Comparison of ENCODE assay signal across 1 cellular context in the genomic region with DNA sequence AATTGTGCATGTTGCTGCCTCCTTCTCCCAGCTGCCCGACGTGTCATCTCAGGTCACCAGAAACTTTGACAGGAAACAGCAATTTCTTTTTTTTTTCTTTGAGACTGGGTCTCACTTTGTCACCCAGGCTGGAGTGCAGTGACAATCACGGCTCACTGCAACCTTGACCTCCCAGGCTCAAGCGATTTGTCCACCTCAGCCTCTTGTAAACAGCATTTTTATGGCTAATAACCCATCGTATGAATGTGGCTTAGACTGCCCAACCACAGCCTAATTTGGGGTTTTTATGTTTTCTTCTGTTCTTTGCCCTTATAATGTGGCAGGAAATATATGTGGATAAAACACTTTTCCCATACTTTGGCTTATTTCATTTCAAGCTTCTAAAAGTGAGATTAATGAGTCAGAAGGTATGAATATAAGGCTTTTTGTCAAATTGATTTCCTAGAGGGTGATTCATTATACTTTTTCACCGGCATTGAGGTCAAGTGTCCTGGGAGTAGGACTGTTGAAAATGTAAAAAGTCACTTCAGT.
TF ChIP-seq lines count a peak whose summit lies in the region.

No MANE protein-coding gene starts in this region.

TF ChIP-seq in GM12878, 131 proteins besides CTCF, POLR2A, EP300 and RAD21 (continued from another document and continues in another):
- TF ChIP-seq, protein P1, sequence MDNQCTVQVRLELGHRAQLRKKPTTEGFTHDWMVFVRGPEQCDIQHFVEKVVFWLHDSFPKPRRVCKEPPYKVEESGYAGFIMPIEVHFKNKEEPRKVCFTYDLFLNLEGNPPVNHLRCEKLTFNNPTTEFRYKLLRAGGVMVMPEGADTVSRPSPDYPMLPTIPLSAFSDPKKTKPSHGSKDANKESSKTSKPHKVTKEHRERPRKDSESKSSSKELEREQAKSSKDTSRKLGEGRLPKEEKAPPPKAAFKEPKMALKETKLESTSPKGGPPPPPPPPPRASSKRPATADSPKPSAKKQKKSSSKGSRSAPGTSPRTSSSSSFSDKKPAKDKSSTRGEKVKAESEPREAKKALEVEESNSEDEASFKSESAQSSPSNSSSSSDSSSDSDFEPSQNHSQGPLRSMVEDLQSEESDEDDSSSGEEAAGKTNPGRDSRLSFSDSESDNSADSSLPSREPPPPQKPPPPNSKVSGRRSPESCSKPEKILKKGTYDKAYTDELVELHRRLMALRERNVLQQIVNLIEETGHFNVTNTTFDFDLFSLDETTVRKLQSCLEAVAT (IDR thresholded peaks at IDR 0.05), result peak; percentile 78
- TF ChIP-seq SMC3 (IDR thresholded peaks at IDR 0.05; ENCODE audit: borderline replicate concordance, low read length), result no peak
- TF ChIP-seq CHD1 (IDR thresholded peaks at IDR 0.05; ENCODE audit: low read depth, low read length), result no peak
- TF ChIP-seq REST (IDR thresholded peaks at IDR 0.05; ENCODE audit: low read depth, low read length), result no peak
- TF ChIP-seq PBX3 (IDR thresholded peaks at IDR 0.05; ENCODE audit: insufficient replicate concordance, low read depth, low read length), result no peak
- 0 out of 2 replicates have a peak, but pooled peaks have one; percentile 32 for TF ChIP-seq HDGF (IDR thresholded peaks at IDR 0.05)
- TF ChIP-seq, protein P2, sequence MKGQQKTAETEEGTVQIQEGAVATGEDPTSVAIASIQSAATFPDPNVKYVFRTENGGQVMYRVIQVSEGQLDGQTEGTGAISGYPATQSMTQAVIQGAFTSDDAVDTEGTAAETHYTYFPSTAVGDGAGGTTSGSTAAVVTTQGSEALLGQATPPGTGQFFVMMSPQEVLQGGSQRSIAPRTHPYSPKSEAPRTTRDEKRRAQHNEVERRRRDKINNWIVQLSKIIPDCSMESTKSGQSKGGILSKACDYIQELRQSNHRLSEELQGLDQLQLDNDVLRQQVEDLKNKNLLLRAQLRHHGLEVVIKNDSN (IDR thresholded peaks at IDR 0.05; ENCODE audit: borderline replicate concordance, extremely low read length, insufficient read depth, low read depth, low read length), result no peak
- TF ChIP-seq SIX5 (IDR thresholded peaks at IDR 0.05; ENCODE audit: low read depth, low read length, severe bottlenecking), result no peak
- TF ChIP-seq NKRF (conservative IDR thresholded peaks at IDR 0.05), result no peak
- no peak for TF ChIP-seq WRNIP1 (IDR thresholded peaks at IDR 0.05; ENCODE audit: borderline replicate concordance, low read depth, low read length)
- no peak for TF ChIP-seq SREBF2 (IDR thresholded peaks at IDR 0.05; ENCODE audit: low read length)
- peak; percentile 57 for TF ChIP-seq SMAD1 (IDR thresholded peaks at IDR 0.05; ENCODE audit: low read depth, partially characterized antibody)
- TF ChIP-seq YBX1 (IDR thresholded peaks at IDR 0.05), result no peak
- no peak for TF ChIP-seq USF2 (IDR thresholded peaks at IDR 0.05; ENCODE audit: borderline replicate concordance, low read depth, low read length)
- TF ChIP-seq RELA (IDR thresholded peaks at IDR 0.05; ENCODE audit: borderline replicate concordance, partially characterized antibody), result no peak
- TF ChIP-seq, protein P3, sequence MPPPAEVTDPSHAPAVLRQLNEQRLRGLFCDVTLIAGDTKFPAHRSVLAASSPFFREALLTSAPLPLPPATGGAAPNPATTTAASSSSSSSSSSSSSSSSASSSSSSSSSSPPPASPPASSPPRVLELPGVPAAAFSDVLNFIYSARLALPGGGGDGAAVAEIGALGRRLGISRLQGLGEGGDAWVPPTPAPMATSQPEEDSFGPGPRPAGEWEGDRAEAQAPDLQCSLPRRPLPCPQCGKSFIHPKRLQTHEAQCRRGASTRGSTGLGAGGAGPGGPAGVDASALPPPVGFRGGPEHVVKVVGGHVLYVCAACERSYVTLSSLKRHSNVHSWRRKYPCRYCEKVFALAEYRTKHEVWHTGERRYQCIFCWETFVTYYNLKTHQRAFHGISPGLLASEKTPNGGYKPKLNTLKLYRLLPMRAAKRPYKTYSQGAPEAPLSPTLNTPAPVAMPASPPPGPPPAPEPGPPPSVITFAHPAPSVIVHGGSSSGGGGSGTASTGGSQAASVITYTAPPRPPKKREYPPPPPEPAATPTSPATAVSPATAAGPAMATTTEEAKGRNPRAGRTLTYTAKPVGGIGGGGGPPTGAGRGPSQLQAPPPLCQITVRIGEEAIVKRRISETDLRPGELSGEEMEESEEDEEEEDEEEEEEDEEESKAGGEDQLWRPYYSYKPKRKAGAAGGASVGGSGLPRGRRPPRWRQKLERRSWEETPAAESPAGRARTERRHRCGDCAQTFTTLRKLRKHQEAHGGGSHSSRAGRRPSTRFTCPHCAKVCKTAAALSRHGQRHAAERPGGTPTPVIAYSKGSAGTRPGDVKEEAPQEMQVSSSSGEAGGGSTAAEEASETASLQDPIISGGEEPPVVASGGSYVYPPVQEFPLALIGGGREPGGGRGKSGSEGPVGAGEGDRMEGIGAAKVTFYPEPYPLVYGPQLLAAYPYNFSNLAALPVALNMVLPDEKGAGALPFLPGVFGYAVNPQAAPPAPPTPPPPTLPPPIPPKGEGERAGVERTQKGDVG (CRISPR knock-in tag; IDR thresholded peaks at IDR 0.05), result no peak
- TF ChIP-seq BACH1 (IDR thresholded peaks at IDR 0.05; ENCODE audit: borderline replicate concordance), result no peak
- TF ChIP-seq STAT3 (IDR thresholded peaks at IDR 0.05; ENCODE audit: low read depth, low read length), result no peak
- TF ChIP-seq, protein P4, sequence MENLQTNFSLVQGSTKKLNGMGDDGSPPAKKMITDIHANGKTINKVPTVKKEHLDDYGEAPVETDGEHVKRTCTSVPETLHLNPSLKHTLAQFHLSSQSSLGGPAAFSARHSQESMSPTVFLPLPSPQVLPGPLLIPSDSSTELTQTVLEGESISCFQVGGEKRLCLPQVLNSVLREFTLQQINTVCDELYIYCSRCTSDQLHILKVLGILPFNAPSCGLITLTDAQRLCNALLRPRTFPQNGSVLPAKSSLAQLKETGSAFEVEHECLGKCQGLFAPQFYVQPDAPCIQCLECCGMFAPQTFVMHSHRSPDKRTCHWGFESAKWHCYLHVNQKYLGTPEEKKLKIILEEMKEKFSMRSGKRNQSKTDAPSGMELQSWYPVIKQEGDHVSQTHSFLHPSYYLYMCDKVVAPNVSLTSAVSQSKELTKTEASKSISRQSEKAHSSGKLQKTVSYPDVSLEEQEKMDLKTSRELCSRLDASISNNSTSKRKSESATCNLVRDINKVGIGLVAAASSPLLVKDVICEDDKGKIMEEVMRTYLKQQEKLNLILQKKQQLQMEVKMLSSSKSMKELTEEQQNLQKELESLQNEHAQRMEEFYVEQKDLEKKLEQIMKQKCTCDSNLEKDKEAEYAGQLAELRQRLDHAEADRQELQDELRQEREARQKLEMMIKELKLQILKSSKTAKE (IDR thresholded peaks at IDR 0.05; ENCODE audit: low read depth, poor library complexity, severe bottlenecking), result peak; percentile 45
- TF ChIP-seq IKZF1 (conservative IDR thresholded peaks at IDR 0.05), result no peak; the same call in none of the 2 replicates
- TF ChIP-seq, protein P5, sequence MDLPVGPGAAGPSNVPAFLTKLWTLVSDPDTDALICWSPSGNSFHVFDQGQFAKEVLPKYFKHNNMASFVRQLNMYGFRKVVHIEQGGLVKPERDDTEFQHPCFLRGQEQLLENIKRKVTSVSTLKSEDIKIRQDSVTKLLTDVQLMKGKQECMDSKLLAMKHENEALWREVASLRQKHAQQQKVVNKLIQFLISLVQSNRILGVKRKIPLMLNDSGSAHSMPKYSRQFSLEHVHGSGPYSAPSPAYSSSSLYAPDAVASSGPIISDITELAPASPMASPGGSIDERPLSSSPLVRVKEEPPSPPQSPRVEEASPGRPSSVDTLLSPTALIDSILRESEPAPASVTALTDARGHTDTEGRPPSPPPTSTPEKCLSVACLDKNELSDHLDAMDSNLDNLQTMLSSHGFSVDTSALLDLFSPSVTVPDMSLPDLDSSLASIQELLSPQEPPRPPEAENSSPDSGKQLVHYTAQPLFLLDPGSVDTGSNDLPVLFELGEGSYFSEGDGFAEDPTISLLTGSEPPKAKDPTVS (IDR thresholded peaks at IDR 0.05; ENCODE audit: low read depth, low read length), result no peak
- no peak for TF ChIP-seq STAT1 (conservative IDR thresholded peaks at IDR 0.05)
- no peak for TF ChIP-seq BMI1 (IDR thresholded peaks at IDR 0.05; ENCODE audit: borderline replicate concordance)
- TF ChIP-seq FOS (IDR thresholded peaks at IDR 0.05; ENCODE audit: borderline replicate concordance, extremely low read depth, insufficient read length), result no peak
- TF ChIP-seq POU2F2 (IDR thresholded peaks at IDR 0.05; ENCODE audit: borderline replicate concordance, low read depth, low read length), result 0 out of 3 replicates have a peak, but pooled peaks have one; percentile 18
- TF ChIP-seq ZSCAN29 (IDR thresholded peaks at IDR 0.05), result no peak
- TF ChIP-seq PML (IDR thresholded peaks at IDR 0.05; ENCODE audit: low read length), result no peak
- no peak for TF ChIP-seq DPF2 (IDR thresholded peaks at IDR 0.05)
- no peak for TF ChIP-seq RFX5 (IDR thresholded peaks at IDR 0.05; ENCODE audit: low read depth, low read length)
- TF ChIP-seq MAX (IDR thresholded peaks at IDR 0.05; ENCODE audit: low read depth, low read length), result no peak
- TF ChIP-seq PAX5 (IDR thresholded peaks at IDR 0.05; ENCODE audit: borderline replicate concordance, low read depth, low read length), result 0 out of 2 replicates have a peak, but pooled peaks have one; percentile 22
- TF ChIP-seq LARP7 (IDR thresholded peaks at IDR 0.05), result no peak
- TF ChIP-seq HCFC1 (IDR thresholded peaks at IDR 0.05; ENCODE audit: low read length), result no peak
- TF ChIP-seq POLR2AphosphoS2 (IDR thresholded peaks at IDR 0.05; ENCODE audit: low read depth, low read length), result no peak
- no peak for TF ChIP-seq FOXM1 (IDR thresholded peaks at IDR 0.05; ENCODE audit: low read depth, low read length)
- no peak for TF ChIP-seq MTA3 (IDR thresholded peaks at IDR 0.05; ENCODE audit: borderline replicate concordance, low read length)
- TF ChIP-seq, protein P6, sequence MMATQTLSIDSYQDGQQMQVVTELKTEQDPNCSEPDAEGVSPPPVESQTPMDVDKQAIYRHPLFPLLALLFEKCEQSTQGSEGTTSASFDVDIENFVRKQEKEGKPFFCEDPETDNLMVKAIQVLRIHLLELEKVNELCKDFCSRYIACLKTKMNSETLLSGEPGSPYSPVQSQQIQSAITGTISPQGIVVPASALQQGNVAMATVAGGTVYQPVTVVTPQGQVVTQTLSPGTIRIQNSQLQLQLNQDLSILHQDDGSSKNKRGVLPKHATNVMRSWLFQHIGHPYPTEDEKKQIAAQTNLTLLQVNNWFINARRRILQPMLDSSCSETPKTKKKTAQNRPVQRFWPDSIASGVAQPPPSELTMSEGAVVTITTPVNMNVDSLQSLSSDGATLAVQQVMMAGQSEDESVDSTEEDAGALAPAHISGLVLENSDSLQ (IDR thresholded peaks at IDR 0.05), result peak; percentile 71; the same call in 1 of the 2 replicates
- no peak; the same call in 1 of the 2 replicates for TF ChIP-seq MXI1 (IDR thresholded peaks at IDR 0.05; ENCODE audit: low read depth, low read length)
- no peak for TF ChIP-seq ZNF622 (IDR thresholded peaks at IDR 0.05)
- no peak for TF ChIP-seq IRF4 (IDR thresholded peaks at IDR 0.05; ENCODE audit: low read depth, low read length)
- no peak for TF ChIP-seq YY1 (IDR thresholded peaks at IDR 0.05; ENCODE audit: low read depth, low read length)
